1 cellular context compared by ENCODE assay signal in genomic region chr18:31275722-31276463, GRCh38.
TF ChIP-seq lines count a peak whose summit lies in the region.

No MANE protein-coding gene starts in this region.

TF ChIP-seq in HCT116, 20 proteins besides CTCF, POLR2A, EP300 and RAD21 (continued from another document):
- TF ChIP-seq JUND (IDR thresholded peaks at IDR 0.05) (peak; percentile 52; the same call in 1 of the 2 replicates), ELF1 (IDR thresholded peaks at IDR 0.05; ENCODE audit: borderline replicate concordance, low read depth) (peak; percentile 49), SP1 (IDR thresholded peaks at IDR 0.05; ENCODE audit: low read depth) (peak; percentile 58), SIN3A (IDR thresholded peaks at IDR 0.05; ENCODE audit: low read depth) (no peak), CBX3 (IDR thresholded peaks at IDR 0.05; ENCODE audit: low read depth) (0 out of 2 replicates have a peak, but pooled peaks have one; percentile 11), FOSL1 (IDR thresholded peaks at IDR 0.05; ENCODE audit: low read depth) (peak; percentile 47; the same call in 1 of the 2 replicates), YY1 (IDR thresholded peaks at IDR 0.05; ENCODE audit: extremely low read depth, insufficient replicate concordance, low read depth, low read length) (no peak)
TF ChIP-seq in HCT116: peak in this region for 5.
